8 cellular contexts compared by ENCODE assay signal in genomic region chr1:31763671-31764306, GRCh38. TPM values are rescaled to one million over a fixed set of nuclear protein-coding genes. Genes with fewer than 3 reads are reported as not detected.
DNase-seq lines count a peak whose midpoint lies in the region; ATAC-seq, FAIRE-seq and TF ChIP-seq lines count a peak whose summit lies in the region.

No MANE protein-coding gene starts in this region.

- H3K4me1 ChIP-seq in Panc1 (ENCODE audit: control insufficient read depth, insufficient read depth, low read length) (peaks cover 64% of the 10 kb centered on the region), endodermal cell (ENCODE audit: control insufficient read depth, insufficient read depth, low read length) (peaks cover 18% of the 10 kb centered on the region), gastrocnemius medialis (peaks cover 19 to 33% of the 10 kb centered on the region in 2 donors)

- H3K27ac Mint-ChIP-seq in endodermal cell, result no peak overlapping the region

- TF ChIP-seq CTCF in GM06990 (IDR thresholded peaks at IDR 0.05; ENCODE audit: insufficient read depth, low read length, poor library complexity, severe bottlenecking) (no peak), Panc1 (IDR thresholded peaks at IDR 0.05) (no peak), endodermal cell (conservative IDR thresholded peaks at IDR 0.05) (no peak), gastrocnemius medialis (IDR thresholded peaks at IDR 0.05 in 4 of 5, conservative IDR thresholded peaks at IDR 0.05 in 1 of 5) (no peak)

- no peaks in the 10 kb centered on the region for H3K36me3 ChIP-seq in GM06990 (ENCODE audit: control insufficient read depth, insufficient read depth, low read length)
- H3K36me3 ChIP-seq in Panc1 (ENCODE audit: control insufficient read depth, insufficient read depth, low read length), result no peaks in the 10 kb centered on the region; the same call in 1 of the 2 replicates
- no peaks in the 10 kb centered on the region for H3K36me3 ChIP-seq in endodermal cell (ENCODE audit: control insufficient read depth, insufficient read depth, low read length)
- H3K36me3 ChIP-seq in gastrocnemius medialis, result no peaks in the 10 kb centered on the region

- no TSS peak for BruUV-seq in Panc1 (replicated peaks; lab: Mats Ljungman, UMichigan)

- H3K9me3 ChIP-seq in Panc1 (ENCODE audit: control insufficient read depth, insufficient read depth, low read depth, low read length), result no peaks in the 10 kb centered on the region
- H3K9me3 ChIP-seq in endodermal cell (ENCODE audit: control insufficient read depth, low read length), result no peaks in the 10 kb centered on the region
- H3K9me3 ChIP-seq in gastrocnemius medialis, result no peaks in the 10 kb centered on the region

- peaks cover 35% of the 10 kb centered on the region for H3K27me3 Mint-ChIP-seq in endodermal cell (ENCODE audit: insufficient read depth)

- FAIRE-seq in GM12892 (lab: Jason Lieb, UNC), result no peak

- DNase-seq in GM06990 (ENCODE audit: extremely low read depth, insufficient read length), result no peak
- DNase-seq in Panc1 (ENCODE audit: low read depth, low spot score), result no peak
- no peak for DNase-seq in endodermal cell
- DNase-seq in gastrocnemius medialis, result no peak
- DNase-seq in NOMO-1 treated with DMSO at 0.1 percent for 48 hours (lab: John Stamatoyannopoulos, UW; ENCODE audit: unreplicated experiment), result no peak
- no peak for DNase-seq in GM12892 (ENCODE audit: insufficient read length)
- DNase-seq in effector CD4-positive, alpha-beta T cell, result no peak

- no peaks in the 10 kb centered on the region for H3K9me3 Mint-ChIP-seq in endodermal cell

- no peaks in the 10 kb centered on the region for H3K36me3 Mint-ChIP-seq in endodermal cell (ENCODE audit: low read depth)

- H3K4me3 ChIP-seq in GM06990 (replicated peaks; ENCODE audit: low read depth, low read length) (peak overlapping the region; percentile 39), Panc1 (ENCODE audit: low read depth in 2 of 2, low read length in 2 of 2) (peak overlapping the region; percentile 62 to 68), endodermal cell (ENCODE audit: low read length) (peak overlapping the region; percentile 81), gastrocnemius medialis (peak overlapping the region; percentile 45 to 67 (median 50))

- H3K27ac ChIP-seq in Panc1 (ENCODE audit: low read length), result peak overlapping the region; percentile 46; the same call in 1 of the 2 replicates
- H3K27ac ChIP-seq in endodermal cell (ENCODE audit: low read depth, low read length), result no peak overlapping the region
- no peak overlapping the region for H3K27ac ChIP-seq in gastrocnemius medialis

- peaks cover 39% of the 10 kb centered on the region for H3K4me1 Mint-ChIP-seq in endodermal cell

- POLR2A ChIA-PET in Panc1 (lab: Charles Lee), result no interaction called here

- 0 to 1% methylated on average over 16 to 90 of the region's 92 CpGs for WGBS in endodermal cell (ENCODE audit: insufficient coverage in 1 of 2, insufficient read length in 1 of 2), 2 experiments

- H3K4me3 Mint-ChIP-seq in endodermal cell, result peak overlapping the region; percentile 58

- in situ Hi-C loops in Panc1 (cut with HindIII; ENCODE audit: low pct_unique_long_range_greater_than_20kb, low sequenced_read_pairs) (no loop called here), gastrocnemius medialis (cut with MboI; ENCODE audit: low sequenced_read_pairs in 4 of 4) (no loop called here)

- H3K27me3 ChIP-seq in GM06990 (replicated peaks; ENCODE audit: control insufficient read depth, insufficient read depth, low read length) (peaks cover 3% of the 10 kb centered on the region), Panc1 (ENCODE audit: control insufficient read depth, insufficient read depth, low read length) (no peaks in the 10 kb centered on the region), endodermal cell (ENCODE audit: control insufficient read depth, insufficient read depth, low read length, poor library complexity, severe bottlenecking) (peaks cover 14% of the 10 kb centered on the region), gastrocnemius medialis (peaks cover 25 to 33% (median 32%) of the 10 kb centered on the region in 3 donors)

- intact Hi-C loops in Panc1 (cut with micrococcal nuclease; ENCODE audit: unreplicated experiment), result no loop called here
- intact Hi-C loops in gastrocnemius medialis (cut with DNase I; ENCODE audit: low total_unique reads), result loop anchor here (2.0 kb wide), 1 partner anchor 201 kb away; no protein-coding TSS in a partner anchor

- CTCF ChIA-PET in Panc1 (lab: Charles Lee), result no interaction called here

- H3K9ac ChIP-seq in endodermal cell (ENCODE audit: extremely low read depth, low read length, poor library complexity, severe bottlenecking), result no peak overlapping the region

- TF ChIP-seq POLR2A in gastrocnemius medialis (IDR thresholded peaks at IDR 0.05) (no peak), GM12892 (IDR thresholded peaks at IDR 0.05; ENCODE audit: low read depth, low read length) (no peak)

- ATAC-seq in Panc1, result peak; percentile 7
- ATAC-seq in gastrocnemius medialis, result no peak
- no peak for ATAC-seq in HG02642 (IDR thresholded peaks at IDR 0.05; ENCODE audit: poor library complexity, unreplicated experiment)

RNA-seq across cellular contexts. Expression of gene ADGRB2, which starts 0.4 kb away (rescaled TPM):
- total RNA-seq in Panc1 (2021; ENCODE audit: unreplicated experiment) (34.8 TPM), endodermal cell (10 to 100 TPM; 13.1 to 22.7 TPM), gastrocnemius medialis (1 to 10 TPM in 3 of 4 donors, not detected in 1; 1.1 to 2.2 (median 1.7) TPM)
- polyA plus RNA-seq in Panc1 (2012; ENCODE audit: insufficient read length), result 31.5 TPM
- polyA plus RNA-seq in endodermal cell (2013, experiment 1 of 2), result 37.3 TPM
- polyA plus RNA-seq in endodermal cell (2013, experiment 2 of 2), result 34.7 TPM
- 0.08 TPM for polyA plus RNA-seq in GM12892 (2012; ENCODE audit: missing spikeins)

RNA-seq across cellular contexts. Expression of gene SPOCD1, which starts 52.0 kb away (rescaled TPM):
- total RNA-seq in Panc1 (2021; ENCODE audit: unreplicated experiment), result 0.54 TPM
- polyA plus RNA-seq in Panc1 (2012; ENCODE audit: insufficient read length), result 0.22 TPM
- total RNA-seq in endodermal cell, result 1 to 10 TPM; 2.0 to 3.1 TPM
- 1.00 TPM for polyA plus RNA-seq in endodermal cell (2013, experiment 1 of 2)
- 1.4 TPM for polyA plus RNA-seq in endodermal cell (2013, experiment 2 of 2)
- not detected for total RNA-seq in gastrocnemius medialis
- 0.47 TPM for polyA plus RNA-seq in GM12892 (2012; ENCODE audit: missing spikeins)

RNA-seq across cellular contexts. Expression of gene COL16A1, which starts 60.0 kb away (rescaled TPM):
- total RNA-seq in Panc1 (2021; ENCODE audit: unreplicated experiment) (7.6 TPM), endodermal cell (1 to 10 TPM; 7.4 to 9.9 TPM), gastrocnemius medialis (10 to 100 TPM in 1 of 4 donors, 1 to 10 TPM in 3; 4.3 to 11.4 (median 5.3) TPM)
- polyA plus RNA-seq in Panc1 (2012; ENCODE audit: insufficient read length), result 3.5 TPM
- 3.6 TPM for polyA plus RNA-seq in endodermal cell (2013, experiment 1 of 2)
- polyA plus RNA-seq in endodermal cell (2013, experiment 2 of 2), result 2.7 TPM
- 0.36 TPM for polyA plus RNA-seq in GM12892 (2012; ENCODE audit: missing spikeins)

Comparison
In these comparisons a context has a peak if more than half of its experiments do, and no peak if none do; other contexts are left out.
1. RNA of gene ADGRB2, which starts 0.4 kb away (total RNA-seq): 34.8 TPM in Panc1 (single experiment) and 13.1 to 22.7 TPM in endodermal cell; 1.1 to 2.2 TPM in gastrocnemius medialis; every median in the first group is over 4 times any median in the second.
2. Peak in every context shown above with its lines, with median percentiles within 50 percentile points of each other: H3K4me3 ChIP-seq.